29 cellular contexts compared by ENCODE assay signal in the genomic region with DNA sequence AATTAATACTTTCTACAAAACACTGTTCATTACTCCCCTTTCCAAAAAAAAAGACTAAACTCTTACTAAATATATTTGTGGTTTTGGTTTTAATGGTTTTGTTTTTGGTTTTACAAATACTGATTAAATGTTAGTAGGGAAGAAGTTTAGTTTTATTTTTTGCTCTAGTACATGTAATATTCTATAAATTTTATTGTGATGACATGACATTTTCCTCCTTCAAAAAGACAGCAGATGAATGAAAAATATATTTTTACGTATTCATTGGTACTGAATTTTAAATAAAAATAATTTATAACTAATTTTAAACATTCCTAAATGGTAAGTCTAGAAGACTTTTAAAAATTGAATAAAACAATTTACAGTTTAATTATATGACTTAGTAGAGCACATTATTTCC.
"Had no signal": no experiment of that assay in that cellular context is flagged by ENCODE, and none has a peak within 500 bp of the region (broad histone marks: within the 10 kb centered on the region; RNA-seq: fewer than 3 reads in every experiment).

No MANE protein-coding gene starts in this region.

- H3K4me3 Mint-ChIP-seq: immature natural killer cell; natural killer cell; nephron progenitor cell; stimulated activated effector memory CD8-positive, alpha-beta T cell treated with anti-CD3 and anti-CD28 coated beads, Interleukin-12 subunit alpha, Interleukin-12 subunit beta, amount 100 ng/mL, for 72 hours; stimulated activated naive CD8-positive, alpha-beta T cell treated with anti-CD3 and anti-CD28 coated beads, Interleukin-15, Interleukin-2, amounts not matched to agents 100 ng/mL and 50 ng/mL, for 24 hours had no signal

- H3K4me1 Mint-ChIP-seq: immature natural killer cell; naive B cell; natural killer cell; stimulated activated effector memory CD8-positive, alpha-beta T cell treated with anti-CD3 and anti-CD28 coated beads, Interleukin-12 subunit alpha, Interleukin-12 subunit beta, amount 100 ng/mL, for 72 hours had no signal

- H3K27ac Mint-ChIP-seq: immature natural killer cell; naive B cell; natural killer cell; nephron progenitor cell; stimulated activated effector memory CD8-positive, alpha-beta T cell treated with anti-CD3 and anti-CD28 coated beads, Interleukin-12 subunit alpha, Interleukin-12 subunit beta, amount 100 ng/mL, for 72 hours; stimulated activated naive CD8-positive, alpha-beta T cell treated with anti-CD3 and anti-CD28 coated beads, Interleukin-15, Interleukin-2, amounts not matched to agents 100 ng/mL and 50 ng/mL, for 24 hours had no signal

- H3K27me3 ChIP-seq: heart left ventricle, spleen, tibial nerve, upper lobe of left lung, vagina had no signal

- H3K9me3 ChIP-seq: lower lobe of right lung, pancreas, prostate gland, tibial nerve, upper lobe of left lung, vagina had no signal

- H3K36me3 Mint-ChIP-seq: immature natural killer cell; naive B cell; natural killer cell; stimulated activated effector memory CD8-positive, alpha-beta T cell treated with anti-CD3 and anti-CD28 coated beads, Interleukin-12 subunit alpha, Interleukin-12 subunit beta, amount 100 ng/mL, for 72 hours had no signal

- H3K4me1 ChIP-seq: heart left ventricle, lower lobe of right lung, pancreas, prostate gland, spleen, tibial nerve, upper lobe of left lung, vagina had no signal

- H3K4me3 ChIP-seq: heart left ventricle, lower lobe of right lung, pancreas, prostate gland, skin epidermis, spleen, tibial nerve, upper lobe of left lung, vagina had no signal

- H3K27me3 Mint-ChIP-seq: naive B cell; stimulated activated naive CD8-positive, alpha-beta T cell treated with anti-CD3 and anti-CD28 coated beads, Interleukin-15, Interleukin-2, amounts not matched to agents 100 ng/mL and 50 ng/mL, for 24 hours had no signal

- H3K36me3 ChIP-seq: heart left ventricle, lower lobe of right lung, pancreas, prostate gland, spleen, tibial nerve, upper lobe of left lung, vagina had no signal

- H3K27ac ChIP-seq: heart left ventricle, lower lobe of right lung, pancreas, prostate gland, skin epidermis, spleen, tibial nerve, upper lobe of left lung, vagina had no signal

- ATAC-seq: heart left ventricle; left cardiac atrium; left lobe of liver; lower lobe of right lung; natural killer cell; pancreas; right cardiac atrium; sciatic nerve; stimulated activated effector memory CD8-positive, alpha-beta T cell treated with anti-CD3 and anti-CD28 coated beads, Interleukin-12 subunit alpha, Interleukin-12 subunit beta, amount 100 ng/mL, for 72 hours had no signal

- DNase-seq: heart left ventricle; hypothalamus; immature natural killer cell; islet precursor cell; kidney glomerular epithelial cell; left cardiac atrium; lower lobe of right lung; mammary epithelial cell; mesenchymal stem cell; naive B cell; natural killer cell; nephron progenitor cell; pancreas; posterior cingulate gyrus; retina; right cardiac atrium; spleen; stimulated activated CD4-positive, alpha-beta T cell treated with anti-CD3 and anti-CD28 coated beads, Interleukin-4, amount 100 ng/mL, for 24 hours; stimulated activated naive CD4-positive, alpha-beta T cell; substantia nigra; upper lobe of left lung had no signal
